ENCODE assay signal across 9 cellular contexts in genomic region chrX:30597258-30598012, GRCh38. TPM values are rescaled to one million over a fixed set of nuclear protein-coding genes. Genes with fewer than 3 reads are reported as not detected.
A peak's percentile ranks its signal among the peaks of the same experiment; 100 is the strongest.
DNase-seq lines count a peak whose midpoint lies in the region; ATAC-seq, FAIRE-seq and TF ChIP-seq lines count a peak whose summit lies in the region.
"Had no signal": no experiment of that assay in that cellular context is flagged by ENCODE, and none has a peak within 500 bp of the region (broad histone marks: within the 10 kb centered on the region; RNA-seq: fewer than 3 reads in every experiment).

No MANE protein-coding gene starts in this region.

- H3K27ac ChIP-seq in right atrium auricular region = no peak overlapping the region

- DNase-seq in left colon (no peak), D721Med (ENCODE audit: insufficient read length, low spot score) (no peak), right atrium auricular region (ENCODE audit: low spot score) (no peak)
- DNase-seq in activated CD4-positive, alpha-beta memory T cell treated with anti-CD3 and anti-CD28 coated beads, Interleukin-2, amount 10 ng/mL, durations not matched to agents 7 days and 5 days = no peak
- DNase-seq in activated effector memory CD4-positive, alpha-beta T cell treated with anti-CD3 and anti-CD28 coated beads, Interleukin-2, amount 50 U/mL, for 16 hours = no peak

- no peaks in the 10 kb centered on the region for H3K36me3 Mint-ChIP-seq in activated CD4-positive, alpha-beta memory T cell treated with anti-CD3 and anti-CD28 coated beads, Interleukin-2, amount 10 ng/mL, durations not matched to agents 7 days and 5 days (ENCODE audit: low read depth)

- ATAC-seq in GM18519 (IDR thresholded peaks at IDR 0.05; ENCODE audit: low FRiP score, unreplicated experiment) = peak; percentile 58
- ATAC-seq in GM21723 (IDR thresholded peaks at IDR 0.05; ENCODE audit: unreplicated experiment) = peak; percentile 87
- ATAC-seq in HG03558 (IDR thresholded peaks at IDR 0.05; ENCODE audit: extremely low read depth, unreplicated experiment) = peak; percentile 85
- peak; percentile 37 for ATAC-seq in left colon

- H3K36me3 ChIP-seq in right atrium auricular region = no peaks in the 10 kb centered on the region

- POLR2A ChIA-PET in activated CD4-positive, alpha-beta memory T cell treated with anti-CD3 and anti-CD28 coated beads, Interleukin-2, amount 10 ng/mL, durations not matched to agents 7 days and 5 days (lab: Charles Lee) = no interaction called here

- H3K9me3 Mint-ChIP-seq in activated CD4-positive, alpha-beta memory T cell treated with anti-CD3 and anti-CD28 coated beads, Interleukin-2, amount 10 ng/mL, durations not matched to agents 7 days and 5 days = no peaks in the 10 kb centered on the region

- TF ChIP-seq CTCF in D721Med (IDR thresholded peaks at IDR 0.05; ENCODE audit: insufficient read depth, missing control alignments) (no peak), right atrium auricular region (IDR thresholded peaks at IDR 0.05) (no peak)

- H3K4me3 Mint-ChIP-seq in activated CD4-positive, alpha-beta memory T cell treated with anti-CD3 and anti-CD28 coated beads, Interleukin-2, amount 10 ng/mL, durations not matched to agents 7 days and 5 days = no peak overlapping the region

- no peak overlapping the region for H3K4me3 ChIP-seq in right atrium auricular region

- no peaks in the 10 kb centered on the region for H3K4me1 ChIP-seq in right atrium auricular region

- peaks cover 9% of the 10 kb centered on the region for H3K4me1 Mint-ChIP-seq in activated CD4-positive, alpha-beta memory T cell treated with anti-CD3 and anti-CD28 coated beads, Interleukin-2, amount 10 ng/mL, durations not matched to agents 7 days and 5 days

- no peaks in the 10 kb centered on the region for H3K27me3 Mint-ChIP-seq in activated CD4-positive, alpha-beta memory T cell treated with anti-CD3 and anti-CD28 coated beads, Interleukin-2, amount 10 ng/mL, durations not matched to agents 7 days and 5 days

- intact Hi-C loops in left colon (cut with DNase I, micrococcal nuclease) = no loop called here

- H3K27ac Mint-ChIP-seq in activated CD4-positive, alpha-beta memory T cell treated with anti-CD3 and anti-CD28 coated beads, Interleukin-2, amount 10 ng/mL, durations not matched to agents 7 days and 5 days = no peak overlapping the region

- FAIRE-seq in D721Med (lab: Jason Lieb, UNC) = no peak

- no peaks in the 10 kb centered on the region for H3K27me3 ChIP-seq in right atrium auricular region

- H3K9me3 ChIP-seq in right atrium auricular region = no peaks in the 10 kb centered on the region

- CTCF ChIA-PET in activated CD4-positive, alpha-beta memory T cell treated with anti-CD3 and anti-CD28 coated beads, Interleukin-2, amount 10 ng/mL, durations not matched to agents 7 days and 5 days (lab: Charles Lee) = no interaction called here

RNA-seq across cellular contexts. Expression of gene TASL, which starts 19.9 kb away (rescaled TPM):
- total RNA-seq in left colon = 1 to 10 TPM in 1 of 2 donors, under 1 TPM in 1; 0.40 to 1.4 TPM
- total RNA-seq in activated CD4-positive, alpha-beta memory T cell treated with anti-CD3 and anti-CD28 coated beads, Interleukin-2, amount 10 ng/mL, durations not matched to agents 7 days and 5 days = 1 to 10 TPM; 4.2 to 4.3 TPM
- total RNA-seq in right atrium auricular region = under 1 TPM in 1 of 2 donors, not detected in 1; 0.59 TPM
- total RNA-seq: epithelial cell of proximal tubule had no signal

RNA-seq across cellular contexts. Expression of gene GK, which starts 55.8 kb away (rescaled TPM):
- total RNA-seq in left colon = 10 to 100 TPM; 28.2 to 58.9 TPM
- 10 to 100 TPM; 34.2 to 37.5 TPM for total RNA-seq in activated CD4-positive, alpha-beta memory T cell treated with anti-CD3 and anti-CD28 coated beads, Interleukin-2, amount 10 ng/mL, durations not matched to agents 7 days and 5 days
- 1 to 10 TPM; 1.8 to 5.7 TPM for total RNA-seq in right atrium auricular region

Comparison
In these comparisons a context has a peak if more than half of its experiments do, and no peak if none do; other contexts are left out.
1. ATAC-seq: peak in every context shown above with its lines; median percentile 87 in GM21723; 85 in HG03558; 58 in GM18519; 37 in left colon.
2. RNA of gene GK, which starts 55.8 kb away (total RNA-seq): 28.2 to 58.9 TPM in left colon and 34.2 to 37.5 TPM in activated CD4-positive, alpha-beta memory T cell treated with anti-CD3 and anti-CD28 coated beads, Interleukin-2, amount 10 ng/mL, durations not matched to agents 7 days and 5 days; 1.8 to 5.7 TPM in right atrium auricular region; every median in the first group is over 4 times any median in the second.